In genomic region chr1:10768552-10768951, GRCh38 we compare ENCODE assay signal across 17 cellular contexts.
"Had no signal": no experiment of that assay in that cellular context is flagged by ENCODE, and none has a peak within 500 bp of the region (broad histone marks: within the 10 kb centered on the region; RNA-seq: fewer than 3 reads in every experiment).

No MANE protein-coding gene starts in this region.

- H3K9me3 ChIP-seq: body of pancreas, gastrocnemius medialis, heart right ventricle, ovary, suprapubic skin had no signal

- H3K27me3 ChIP-seq: body of pancreas, gastrocnemius medialis, heart right ventricle, ovary had no signal

- H3K27ac ChIP-seq: body of pancreas, epithelial cell of prostate, heart right ventricle, ovary, suprapubic skin had no signal

- ATAC-seq: body of pancreas, gastrocnemius medialis, heart right ventricle, left ventricle myocardium superior had no signal

- H3K36me3 ChIP-seq: gastrocnemius medialis, heart right ventricle, ovary, suprapubic skin had no signal

- H3K4me3 ChIP-seq: body of pancreas, gastrocnemius medialis, heart right ventricle, ovary, suprapubic skin had no signal

- DNase-seq: activated CD4-positive, alpha-beta T cell treated with anti-CD3 and anti-CD28 coated beads for 4 hours; activated effector memory CD4-positive, alpha-beta T cell treated with Interleukin-2 at 50 U/mL for 16 hours; body of pancreas; central memory CD4-positive, alpha-beta T cell; effector memory CD4-positive, alpha-beta T cell; gastrocnemius medialis; heart right ventricle; islet precursor cell; left ventricle myocardium superior; mesenchymal stem cell; nephron progenitor cell; ovary; stimulated activated CD4-positive, alpha-beta T cell treated with anti-CD3 and anti-CD28 coated beads, Interleukin-12 subunit alpha, Interleukin-12 subunit beta, amount 100 ng/mL, for 4 hours; stimulated activated CD4-positive, alpha-beta T cell treated with anti-CD3 and anti-CD28 coated beads, Interleukin-2, amount 100 ng/mL, for 48 hours; stimulated activated naive CD4-positive, alpha-beta T cell treated with Interleukin-2 at 50 U/mL for 16 hours had no signal
